In genomic region chr5:110738503-110738811, GRCh38 we compare ENCODE assay signal across 8 cellular contexts. TPM values are rescaled to one million over a fixed set of nuclear protein-coding genes. Genes with fewer than 3 reads are reported as not detected.
DNase-seq lines count a peak whose midpoint lies in the region; ATAC-seq and TF ChIP-seq lines count a peak whose summit lies in the region.

No MANE protein-coding gene starts in this region.

- 4 to 9% methylated on average over 5 to 14 of the region's 14 CpGs for WGBS in endodermal cell (ENCODE audit: insufficient coverage in 1 of 2, insufficient read length in 1 of 2), 2 experiments

- H3K9ac ChIP-seq in OCI-LY3 (ENCODE audit: low read length), result peak overlapping the region; percentile 90
- peak overlapping the region; percentile 54 for H3K9ac ChIP-seq in endodermal cell (ENCODE audit: extremely low read depth, low read length, poor library complexity, severe bottlenecking)

- TF ChIP-seq CTCF in HFFc6 (IDR thresholded peaks at IDR 0.05) (no peak), OCI-LY3 (IDR thresholded peaks at IDR 0.05; ENCODE audit: low read depth, low read length) (no peak), endodermal cell (conservative IDR thresholded peaks at IDR 0.05) (no peak)

- peaks cover 25% of the 10 kb centered on the region for H3K79me2 ChIP-seq in OCI-LY3 (ENCODE audit: low read length)

- H3K36me3 ChIP-seq in OCI-LY3 (replicated peaks; ENCODE audit: low read depth, low read length) (no peaks in the 10 kb centered on the region), endodermal cell (ENCODE audit: control insufficient read depth, insufficient read depth, low read length) (no peaks in the 10 kb centered on the region)

- H3K4me1 Mint-ChIP-seq in HFFc6 (ENCODE audit: low read depth) (peaks cover 28% of the 10 kb centered on the region), endodermal cell (peaks cover 8% of the 10 kb centered on the region)
- H3K4me1 Mint-ChIP-seq in natural killer cell treated with Interleukin-12 subunit alpha and Interleukin-12 subunit beta and Interleukin-15 and Interleukin-18, amount 100 ng/mL, for 72 hours (ENCODE audit: low read depth in 2 of 2), result peaks cover 18 to 25% of the 10 kb centered on the region in 2 donors

- H3K27me3 Mint-ChIP-seq in HFFc6 (ENCODE audit: insufficient read depth) (no peaks in the 10 kb centered on the region; the same call in 1 of the 2 replicates), endodermal cell (ENCODE audit: insufficient read depth) (peaks cover 18% of the 10 kb centered on the region)
- H3K27me3 Mint-ChIP-seq in natural killer cell treated with Interleukin-12 subunit alpha and Interleukin-12 subunit beta and Interleukin-15 and Interleukin-18, amount 100 ng/mL, for 72 hours, result peaks cover 10 to 11% of the 10 kb centered on the region in 2 donors

- H3K9me3 Mint-ChIP-seq in HFFc6 (no peaks in the 10 kb centered on the region), endodermal cell (no peaks in the 10 kb centered on the region)
- no peaks in the 10 kb centered on the region for H3K9me3 Mint-ChIP-seq in natural killer cell treated with Interleukin-12 subunit alpha and Interleukin-12 subunit beta and Interleukin-15 and Interleukin-18, amount 100 ng/mL, for 72 hours

- H4K20me1 ChIP-seq in OCI-LY3 (ENCODE audit: insufficient read depth, low read length), result no peaks in the 10 kb centered on the region

- H3K4me1 ChIP-seq in OCI-LY3 (ENCODE audit: low read length) (peaks cover 22% of the 10 kb centered on the region), endodermal cell (ENCODE audit: control insufficient read depth, insufficient read depth, low read length) (no peaks in the 10 kb centered on the region)

- H2AFZ ChIP-seq in OCI-LY3 (ENCODE audit: low read depth, low read length), result peak overlapping the region; percentile 99

- ATAC-seq in activated CD4-positive, CD25-positive, alpha-beta regulatory T cell treated with anti-CD3 and anti-CD28 coated beads, Interleukin-2, amount 50 U/mL, for 24 hours, result peak; percentile 66 to 70
- peak; percentile 76 to 81 for ATAC-seq in natural killer cell treated with Interleukin-12 subunit alpha and Interleukin-12 subunit beta and Interleukin-15 and Interleukin-18, amount 100 ng/mL, for 72 hours

- H3K27ac ChIP-seq in OCI-LY3 (ENCODE audit: low read length) (peak overlapping the region; percentile 73), endodermal cell (ENCODE audit: low read depth, low read length) (no peak overlapping the region)

- no peaks in the 10 kb centered on the region for H3K36me3 Mint-ChIP-seq in HFFc6 (ENCODE audit: low read depth)
- peaks cover 3% of the 10 kb centered on the region for H3K36me3 Mint-ChIP-seq in endodermal cell (ENCODE audit: low read depth)
- H3K36me3 Mint-ChIP-seq in natural killer cell treated with Interleukin-12 subunit alpha and Interleukin-12 subunit beta and Interleukin-15 and Interleukin-18, amount 100 ng/mL, for 72 hours, result no peaks in the 10 kb centered on the region

- DNase-seq in activated CD4-positive, CD25-positive, alpha-beta regulatory T cell treated with anti-CD3 and anti-CD28 coated beads, Interleukin-2, amount 50 U/mL, for 72 hours, result no peak
- no peak for DNase-seq in HFFc6
- DNase-seq in endodermal cell, result no peak
- DNase-seq in natural killer cell treated with Interleukin-12 subunit alpha and Interleukin-12 subunit beta and Interleukin-15 and Interleukin-18, amount 100 ng/mL, for 72 hours (ENCODE audit: low spot score), result peak; percentile 80
- no peak for DNase-seq in MV-4-11 (lab: John Stamatoyannopoulos, UW)
- DNase-seq in NCI-H1694 (lab: John Stamatoyannopoulos, UW), result no peak

- H3K4me3 Mint-ChIP-seq in HFFc6 (peak overlapping the region; percentile 95), endodermal cell (peak overlapping the region; percentile 96)
- peak overlapping the region; percentile 92 for H3K4me3 Mint-ChIP-seq in natural killer cell treated with Interleukin-12 subunit alpha and Interleukin-12 subunit beta and Interleukin-15 and Interleukin-18, amount 100 ng/mL, for 72 hours

- no peaks in the 10 kb centered on the region for H3K9me3 ChIP-seq in OCI-LY3 (ENCODE audit: insufficient read depth, low read length)
- H3K9me3 ChIP-seq in endodermal cell (ENCODE audit: control insufficient read depth, low read length), result no peaks in the 10 kb centered on the region

- H3K27ac Mint-ChIP-seq in HFFc6 (peak overlapping the region; percentile 92), endodermal cell (peak overlapping the region; percentile 93)
- peak overlapping the region; percentile 80 to 95 for H3K27ac Mint-ChIP-seq in natural killer cell treated with Interleukin-12 subunit alpha and Interleukin-12 subunit beta and Interleukin-15 and Interleukin-18, amount 100 ng/mL, for 72 hours

- peak overlapping the region; percentile 100 for H3K4me3 ChIP-seq in OCI-LY3 (ENCODE audit: low read length)
- H3K4me3 ChIP-seq in endodermal cell (ENCODE audit: low read length), result peak overlapping the region; percentile 94

- peak overlapping the region; percentile 86 for H3K4me2 ChIP-seq in OCI-LY3 (ENCODE audit: low read length)

- no peaks in the 10 kb centered on the region for H3K27me3 ChIP-seq in OCI-LY3 (ENCODE audit: low read depth, low read length)
- H3K27me3 ChIP-seq in endodermal cell (ENCODE audit: control insufficient read depth, insufficient read depth, low read length, poor library complexity, severe bottlenecking), result peaks cover 34% of the 10 kb centered on the region

RNA-seq across cellular contexts. Expression of gene SLC25A46, which starts 0.3 kb away (rescaled TPM):
- 10 to 100 TPM; 46.9 to 54.2 (median 49.2) TPM for total RNA-seq in HFFc6 (2021; fragmentation: NEBNext Ultra II Directional; extraction: Animal tissue kit (Norgen Biotek cat#: 25700))
- 10 to 100 TPM; 22.7 to 24.5 TPM for total RNA-seq in endodermal cell
- 25.5 TPM for polyA plus RNA-seq in endodermal cell (2013, experiment 1 of 2)
- polyA plus RNA-seq in endodermal cell (2013, experiment 2 of 2), result 26.5 TPM
- total RNA-seq in natural killer cell treated with Interleukin-12 subunit alpha and Interleukin-12 subunit beta and Interleukin-15 and Interleukin-18, amount 100 ng/mL, for 72 hours, result 10 to 100 TPM; 39.9 to 46.7 TPM

RNA-seq across cellular contexts. Expression of gene TMEM232, which starts 12.0 kb away (rescaled TPM):
- total RNA-seq in HFFc6 (2021; fragmentation: NEBNext Ultra II Directional; extraction: Animal tissue kit (Norgen Biotek cat#: 25700)), result 1 to 10 TPM in 3 of 6 experiments, under 1 TPM in 3; 0.36 to 1.3 (median 1.0) TPM
- 1 to 10 TPM; 3.9 to 4.2 TPM for total RNA-seq in endodermal cell
- polyA plus RNA-seq in endodermal cell (2013, experiment 1 of 2), result 1.9 TPM
- 1.2 TPM for polyA plus RNA-seq in endodermal cell (2013, experiment 2 of 2)
- total RNA-seq in natural killer cell treated with Interleukin-12 subunit alpha and Interleukin-12 subunit beta and Interleukin-15 and Interleukin-18, amount 100 ng/mL, for 72 hours, result under 1 TPM; 0.40 to 0.86 TPM
